Comparison of ENCODE assay signal across 1 cellular context in genomic region chr5:93995126-93995621, GRCh38.
TF ChIP-seq lines count a peak whose summit lies in the region.

No MANE protein-coding gene starts in this region.

TF ChIP-seq in GM12878, 131 proteins besides CTCF, POLR2A, EP300 and RAD21 (continued from another document):
- TF ChIP-seq RELB (IDR thresholded peaks at IDR 0.05; ENCODE audit: low read depth), result no peak
- TF ChIP-seq YBX1 (IDR thresholded peaks at IDR 0.05), result no peak
- TF ChIP-seq MEF2A (IDR thresholded peaks at IDR 0.05; ENCODE audit: insufficient read depth, low read depth, low read length), result 0 out of 2 replicates have a peak, but pooled peaks have one; percentile 8
- TF ChIP-seq IRF4 (IDR thresholded peaks at IDR 0.05; ENCODE audit: low read depth, low read length), result peak; percentile 22; the same call in 1 of the 2 replicates
- TF ChIP-seq, protein P1, sequence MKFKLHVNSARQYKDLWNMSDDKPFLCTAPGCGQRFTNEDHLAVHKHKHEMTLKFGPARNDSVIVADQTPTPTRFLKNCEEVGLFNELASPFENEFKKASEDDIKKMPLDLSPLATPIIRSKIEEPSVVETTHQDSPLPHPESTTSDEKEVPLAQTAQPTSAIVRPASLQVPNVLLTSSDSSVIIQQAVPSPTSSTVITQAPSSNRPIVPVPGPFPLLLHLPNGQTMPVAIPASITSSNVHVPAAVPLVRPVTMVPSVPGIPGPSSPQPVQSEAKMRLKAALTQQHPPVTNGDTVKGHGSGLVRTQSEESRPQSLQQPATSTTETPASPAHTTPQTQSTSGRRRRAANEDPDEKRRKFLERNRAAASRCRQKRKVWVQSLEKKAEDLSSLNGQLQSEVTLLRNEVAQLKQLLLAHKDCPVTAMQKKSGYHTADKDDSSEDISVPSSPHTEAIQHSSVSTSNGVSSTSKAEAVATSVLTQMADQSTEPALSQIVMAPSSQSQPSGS (IDR thresholded peaks at IDR 0.05; ENCODE audit: low read length), result peak; percentile 48; the same call in 1 of the 2 replicates
- TF ChIP-seq NFYA (IDR thresholded peaks at IDR 0.05; ENCODE audit: borderline replicate concordance, low read depth, low read length), result no peak
- TF ChIP-seq NFIC (IDR thresholded peaks at IDR 0.05; ENCODE audit: low read depth, low read length), result peak; percentile 57; the same call in 1 of the 2 replicates
- peak; percentile 72 for TF ChIP-seq MTA2 (IDR thresholded peaks at IDR 0.05; ENCODE audit: low read depth)
- TF ChIP-seq, protein P2, sequence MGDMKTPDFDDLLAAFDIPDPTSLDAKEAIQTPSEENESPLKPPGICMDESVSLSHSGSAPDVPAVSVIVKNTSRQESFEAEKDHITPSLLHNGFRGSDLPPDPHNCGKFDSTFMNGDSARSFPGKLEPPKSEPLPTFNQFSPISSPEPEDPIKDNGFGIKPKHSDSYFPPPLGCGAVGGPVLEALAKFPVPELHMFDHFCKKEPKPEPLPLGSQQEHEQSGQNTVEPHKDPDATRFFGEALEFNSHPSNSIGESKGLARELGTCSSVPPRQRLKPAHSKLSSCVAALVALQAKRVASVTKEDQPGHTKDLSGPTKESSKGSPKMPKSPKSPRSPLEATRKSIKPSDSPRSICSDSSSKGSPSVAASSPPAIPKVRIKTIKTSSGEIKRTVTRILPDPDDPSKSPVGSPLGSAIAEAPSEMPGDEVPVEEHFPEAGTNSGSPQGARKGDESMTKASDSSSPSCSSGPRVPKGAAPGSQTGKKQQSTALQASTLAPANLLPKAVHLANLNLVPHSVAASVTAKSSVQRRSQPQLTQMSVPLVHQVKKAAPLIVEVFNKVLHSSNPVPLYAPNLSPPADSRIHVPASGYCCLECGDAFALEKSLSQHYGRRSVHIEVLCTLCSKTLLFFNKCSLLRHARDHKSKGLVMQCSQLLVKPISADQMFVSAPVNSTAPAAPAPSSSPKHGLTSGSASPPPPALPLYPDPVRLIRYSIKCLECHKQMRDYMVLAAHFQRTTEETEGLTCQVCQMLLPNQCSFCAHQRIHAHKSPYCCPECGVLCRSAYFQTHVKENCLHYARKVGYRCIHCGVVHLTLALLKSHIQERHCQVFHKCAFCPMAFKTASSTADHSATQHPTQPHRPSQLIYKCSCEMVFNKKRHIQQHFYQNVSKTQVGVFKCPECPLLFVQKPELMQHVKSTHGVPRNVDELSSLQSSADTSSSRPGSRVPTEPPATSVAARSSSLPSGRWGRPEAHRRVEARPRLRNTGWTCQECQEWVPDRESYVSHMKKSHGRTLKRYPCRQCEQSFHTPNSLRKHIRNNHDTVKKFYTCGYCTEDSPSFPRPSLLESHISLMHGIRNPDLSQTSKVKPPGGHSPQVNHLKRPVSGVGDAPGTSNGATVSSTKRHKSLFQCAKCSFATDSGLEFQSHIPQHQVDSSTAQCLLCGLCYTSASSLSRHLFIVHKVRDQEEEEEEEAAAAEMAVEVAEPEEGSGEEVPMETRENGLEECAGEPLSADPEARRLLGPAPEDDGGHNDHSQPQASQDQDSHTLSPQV (IDR thresholded peaks at IDR 0.05), result no peak
- TF ChIP-seq MYB (IDR thresholded peaks at IDR 0.05; ENCODE audit: borderline replicate concordance, low read depth, low read length), result no peak
- TF ChIP-seq ZBTB4 (CRISPR knock-in tag; IDR thresholded peaks at IDR 0.05), result no peak
- TF ChIP-seq EGR1 (IDR thresholded peaks at IDR 0.05; ENCODE audit: borderline replicate concordance in 1 of 2, low read depth in 2 of 2, low read length in 2 of 2), result no peak
- no peak for TF ChIP-seq MAX (IDR thresholded peaks at IDR 0.05; ENCODE audit: low read depth, low read length)
- TF ChIP-seq KAT2A (conservative IDR thresholded peaks at IDR 0.05; ENCODE audit: control insufficient read depth, low read depth, low read length), result no peak
- TF ChIP-seq CEBPB (IDR thresholded peaks at IDR 0.05; ENCODE audit: borderline replicate concordance in 1 of 2, low read depth in 2 of 2, low read length in 2 of 2), result no peak
- no peak for TF ChIP-seq ZZZ3 (IDR thresholded peaks at IDR 0.05; ENCODE audit: control insufficient read depth, insufficient read length, low read depth)
- TF ChIP-seq FOXM1 (IDR thresholded peaks at IDR 0.05; ENCODE audit: low read depth, low read length), result peak; percentile 43; the same call in 1 of the 2 replicates
- peak; percentile 54; the same call in 1 of the 2 replicates for TF ChIP-seq RUNX3 (IDR thresholded peaks at IDR 0.05; ENCODE audit: low read length)
- TF ChIP-seq USF1 (IDR thresholded peaks at IDR 0.05; ENCODE audit: borderline replicate concordance, extremely low read length, insufficient read depth, low read depth, low read length), result peak; percentile 15
- no peak for TF ChIP-seq ZNF384 (IDR thresholded peaks at IDR 0.05; ENCODE audit: borderline replicate concordance, low read depth, low read length)
- TF ChIP-seq KLF5 (IDR thresholded peaks at IDR 0.05; ENCODE audit: partially characterized antibody), result no peak
